ENCODE assay signal across 21 cellular contexts in genomic region chr3:50330330-50330729, GRCh38.
"Had no signal": no experiment of that assay in that cellular context is flagged by ENCODE, and none has a peak within 500 bp of the region (broad histone marks: within the 10 kb centered on the region; RNA-seq: fewer than 3 reads in every experiment).

No MANE protein-coding gene starts in this region.

- H3K4me3 Mint-ChIP-seq: activated naive CD4-positive, alpha-beta T cell treated with anti-CD3 and anti-CD28 coated beads, Interleukin-2, amount 50 U/mL, for 24 hours; activated T-helper 1 cell treated with anti-CD3 and anti-CD28 coated beads, Interleukin-12 subunit alpha, Interleukin-12 subunit beta, Interleukin-2, Interleukin-4 antibody, amounts not matched to agents 30 ng/mL and 10 ng/mL and 1 ng/mL, durations not matched to agents 14 hours and 24 hours and 36 hours; effector memory CD8-positive, alpha-beta T cell; mesothelial cell of epicardium; natural killer cell had no signal

- H3K27me3 Mint-ChIP-seq: activated naive CD4-positive, alpha-beta T cell treated with anti-CD3 and anti-CD28 coated beads, Interleukin-2, amount 50 U/mL, for 24 hours; effector memory CD8-positive, alpha-beta T cell had no signal

- H3K36me3 Mint-ChIP-seq: activated naive CD4-positive, alpha-beta T cell treated with anti-CD3 and anti-CD28 coated beads, Interleukin-2, amount 50 U/mL, for 24 hours; natural killer cell had no signal

- H3K9me3 Mint-ChIP-seq: activated naive CD4-positive, alpha-beta T cell treated with anti-CD3 and anti-CD28 coated beads, Interleukin-2, amount 50 U/mL, for 24 hours; activated T-helper 1 cell treated with anti-CD3 and anti-CD28 coated beads, Interleukin-12 subunit alpha, Interleukin-12 subunit beta, Interleukin-2, Interleukin-4 antibody, amounts not matched to agents 30 ng/mL and 10 ng/mL and 1 ng/mL, durations not matched to agents 14 hours and 24 hours and 36 hours; brain; effector memory CD8-positive, alpha-beta T cell; mesothelial cell of epicardium; natural killer cell had no signal

- DNase-seq: activated CD4-positive, alpha-beta T cell treated with anti-CD3 and anti-CD28 coated beads for 1 hour; activated gamma-delta T cell; caudate nucleus; effector memory CD8-positive, alpha-beta T cell; glutamatergic neuron; hippocampal formation; left ventricle myocardium superior; mammary epithelial cell; natural killer cell; posterior cingulate gyrus; sigmoid colon; stimulated activated CD4-positive, alpha-beta T cell treated with anti-CD3 and anti-CD28 coated beads, Interleukin-2, amount 100 ng/mL, for 48 hours; stimulated activated CD8-positive, alpha-beta memory T cell treated with anti-CD3 and anti-CD28 coated beads, Interleukin-4, amount 100 ng/mL, for 48 hours; stimulated activated naive CD4-positive, alpha-beta T cell treated with Interleukin-2 at 50 U/mL for 16 hours; substantia nigra; T-helper 1 cell; tibial artery had no signal

- ATAC-seq: effector memory CD8-positive, alpha-beta T cell; left ventricle myocardium superior; natural killer cell had no signal

- H3K27ac Mint-ChIP-seq: activated naive CD4-positive, alpha-beta T cell treated with anti-CD3 and anti-CD28 coated beads, Interleukin-2, amount 50 U/mL, for 24 hours; activated T-helper 1 cell treated with anti-CD3 and anti-CD28 coated beads, Interleukin-12 subunit alpha, Interleukin-12 subunit beta, Interleukin-2, Interleukin-4 antibody, amounts not matched to agents 30 ng/mL and 10 ng/mL and 1 ng/mL, durations not matched to agents 14 hours and 24 hours and 36 hours; mesothelial cell of epicardium had no signal
